ENCODE assay signal across 8 cellular contexts in the genomic region with DNA sequence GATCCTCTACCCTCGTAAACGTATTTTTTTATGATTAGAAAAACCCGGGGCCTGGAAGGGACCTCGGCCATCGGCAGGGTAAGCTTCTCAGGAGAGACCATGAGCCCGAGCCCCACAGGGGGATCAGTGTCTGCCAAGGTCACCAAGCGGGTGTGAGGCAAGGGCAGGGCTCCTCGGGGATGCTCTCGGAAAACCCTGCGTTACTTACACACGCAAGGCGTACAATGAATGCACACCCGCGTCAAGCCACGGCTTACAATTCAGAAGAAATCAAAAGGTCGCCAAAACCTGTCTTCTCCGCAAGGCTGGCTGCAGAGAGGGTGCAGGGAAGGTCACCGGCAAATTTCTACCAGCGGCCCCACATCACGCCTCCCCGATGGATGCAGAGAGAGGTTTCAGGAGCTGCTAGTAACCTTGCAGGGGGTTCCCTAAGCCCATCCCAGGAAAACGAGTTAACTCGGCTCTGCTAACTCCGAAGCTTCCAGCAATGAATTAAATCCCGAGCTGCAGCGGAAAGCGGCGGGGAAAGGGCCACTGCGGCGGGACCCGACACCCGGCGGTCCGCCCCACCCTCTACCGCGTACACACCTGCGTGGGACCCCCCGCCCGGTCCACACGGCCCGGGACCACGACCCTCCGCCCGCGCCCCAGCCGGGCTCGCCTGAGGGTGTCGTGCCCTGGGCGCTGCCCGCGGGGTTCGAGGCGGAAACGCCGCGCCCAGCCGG. TPM values are rescaled to one million over a fixed set of nuclear protein-coding genes. Genes with fewer than 3 reads are reported as not detected.
DNase-seq lines count a peak whose midpoint lies in the region; TF ChIP-seq lines count a peak whose summit lies in the region.

No MANE protein-coding gene starts in this region.

- H2AK5ac ChIP-seq in trophoblast cell (ENCODE audit: low read length) = no peak overlapping the region

- peaks cover 3% of the 10 kb centered on the region for H3K9me3 ChIP-seq in trophoblast cell (ENCODE audit: insufficient read depth, low read depth, low read length)

- peak overlapping the region; percentile 91 for H2BK120ac ChIP-seq in trophoblast cell (ENCODE audit: insufficient read depth, low read length, poor library complexity)

- H2BK5ac ChIP-seq in trophoblast cell (ENCODE audit: low read depth, low read length, poor library complexity) = peak overlapping the region; percentile 65

- no CpG with 5 or more reads among the region's 57 CpGs for WGBS in trophoblast cell (ENCODE audit: extremely low coverage, insufficient coverage, insufficient read length)

- H4K91ac ChIP-seq in trophoblast cell (ENCODE audit: low read depth, low read length) = peak overlapping the region; percentile 59

- peak overlapping the region; percentile 42 for H4K8ac ChIP-seq in trophoblast cell (ENCODE audit: low read depth, low read length)

- H3K14ac ChIP-seq in trophoblast cell (ENCODE audit: low read length) = peak overlapping the region; percentile 91

- H3K36me3 ChIP-seq in trophoblast cell (ENCODE audit: control insufficient read depth in 1 of 2, insufficient read depth in 2 of 2, low read length in 2 of 2) = peaks cover 4 to 8% of the 10 kb centered on the region in 2 experiments

- H2BK12ac ChIP-seq in trophoblast cell (ENCODE audit: low read length) = no peak overlapping the region

- no peak for TF ChIP-seq CTCF in foreskin fibroblast (IDR thresholded peaks at IDR 0.05; ENCODE audit: low read depth, low read length)

- H3K4ac ChIP-seq in trophoblast cell (ENCODE audit: low read depth, low read length) = no peak overlapping the region

- H3K4me3 ChIP-seq in foreskin fibroblast (ENCODE audit: low read depth in 1 of 2, low read length in 2 of 2) (peak overlapping the region; percentile 79 to 87), trophoblast cell (ENCODE audit: low read depth, low read length) (peak overlapping the region; percentile 89)

- peak overlapping the region; percentile 69 for H2AFZ ChIP-seq in trophoblast cell (ENCODE audit: insufficient read depth, low read length, poor library complexity)

- H3K27me3 ChIP-seq in trophoblast cell (ENCODE audit: insufficient read depth, low read length) = no peaks in the 10 kb centered on the region

- peak overlapping the region; percentile 82 for H3K18ac ChIP-seq in trophoblast cell (ENCODE audit: low read length)

- H3K4me2 ChIP-seq in trophoblast cell (ENCODE audit: low read length) = peak overlapping the region; percentile 66

- H3K23ac ChIP-seq in trophoblast cell (ENCODE audit: low read length) = no peak overlapping the region

- H3K9ac ChIP-seq in trophoblast cell (ENCODE audit: low read length) = peak overlapping the region; percentile 78

- peaks cover 23 to 28% of the 10 kb centered on the region in 2 experiments for H3K4me1 ChIP-seq in trophoblast cell (ENCODE audit: control insufficient read depth in 1 of 2, insufficient read depth in 2 of 2, low read length in 2 of 2)

- H3K27ac ChIP-seq in trophoblast cell (ENCODE audit: low read depth, low read length) = no peak overlapping the region

- H3K79me2 ChIP-seq in trophoblast cell (ENCODE audit: control insufficient read depth, insufficient read depth, low read length, poor library complexity) = peaks cover 13% of the 10 kb centered on the region

- DNase-seq in NCI-H345 treated with DMSO at 0.1 percent for 48 hours (lab: John Stamatoyannopoulos, UW; ENCODE audit: unreplicated experiment) (peak; percentile 42), NCI-H345 (lab: John Stamatoyannopoulos, UW) (no peak), NCI-H2227 (lab: John Stamatoyannopoulos, UW; ENCODE audit: unreplicated experiment) (peak; percentile 48), foreskin fibroblast (peak in 1 of 2 donors; percentile 42), trophoblast cell (peak in 1 of 2 donors; percentile 21), NCI-H1436 (lab: John Stamatoyannopoulos, UW) (no peak), putamen (ENCODE audit: low spot score) (no peak)
- DNase-seq in activated T-helper 1 cell treated with anti-CD3 and anti-CD28 coated beads, Interleukin-2, amount 50 U/mL, for 16 hours (ENCODE audit: low read depth in 1 of 2, low spot score in 1 of 2) = peak; percentile 10 to 13

- H4K12ac ChIP-seq in trophoblast cell (ENCODE audit: low read depth, low read length) = peak overlapping the region; percentile 87

- H3K79me1 ChIP-seq in trophoblast cell (ENCODE audit: low read length) = peaks cover 32% of the 10 kb centered on the region

RNA-seq across cellular contexts. Expression of a gene that starts 0.6 kb away (rescaled TPM):
- polyA plus RNA-seq in trophoblast cell (2013) = 23.2 and 23.6 TPM in 2 replicates

Comparison
In these comparisons a context has a peak if more than half of its experiments do, and no peak if none do; other contexts are left out.
1. DNase-seq: peak in NCI-H345 treated with DMSO at 0.1 percent for 48 hours (single experiment), NCI-H2227 (single experiment) and activated T-helper 1 cell treated with anti-CD3 and anti-CD28 coated beads, Interleukin-2, amount 50 U/mL, for 16 hours (2 of 2); none in NCI-H345 (single experiment), NCI-H1436 (single experiment) and putamen (single experiment).